ENCODE assay signal across 1 cellular context in the genomic region with DNA sequence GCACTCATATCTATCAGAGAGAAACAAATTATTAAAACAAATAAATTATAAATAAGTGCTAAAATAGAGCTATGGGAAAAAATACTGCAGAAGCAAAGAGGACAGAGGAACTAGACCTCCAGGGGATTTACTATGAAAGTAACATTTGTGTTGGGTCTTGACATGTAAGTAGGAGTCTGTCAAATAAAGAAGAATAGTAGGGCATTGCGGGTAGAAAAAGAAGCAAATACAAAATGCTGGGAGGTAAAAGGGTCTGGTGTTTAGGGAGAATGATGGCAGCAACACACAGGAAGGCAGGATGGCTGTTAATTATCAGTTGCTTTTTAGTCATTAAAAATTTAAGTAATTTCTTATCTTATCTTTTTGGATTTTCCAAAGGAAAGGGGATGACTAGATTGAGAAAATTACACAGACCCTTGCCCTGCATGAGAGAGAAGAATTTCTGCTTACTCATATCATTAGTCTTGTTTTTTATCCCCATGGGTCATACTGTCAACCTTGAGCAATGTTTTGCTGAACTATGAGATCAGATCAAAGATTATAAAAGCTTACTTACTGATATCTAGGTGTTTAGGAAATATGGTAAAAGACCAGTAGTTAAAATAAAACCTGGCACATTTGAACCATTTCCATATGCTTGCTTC.
TF ChIP-seq lines count a peak whose summit lies in the region.

No MANE protein-coding gene starts in this region.

TF ChIP-seq in IMR-90, 13 proteins besides CTCF, POLR2A, EP300 and RAD21:
- TF ChIP-seq MAZ (IDR thresholded peaks at IDR 0.05; ENCODE audit: borderline replicate concordance, low read depth, low read length) (no peak), CEBPB (IDR thresholded peaks at IDR 0.05; ENCODE audit: low read depth, low read length) (0 out of 2 replicates have a peak, but pooled peaks have one; percentile 11), NFE2L2 (IDR thresholded peaks at IDR 0.05; ENCODE audit: low read depth, low read length) (no peak), MXI1 (IDR thresholded peaks at IDR 0.05; ENCODE audit: borderline replicate concordance, low read depth, low read length) (no peak), FOS (IDR thresholded peaks at IDR 0.05; ENCODE audit: low read depth, low read length) (no peak), MAFK (IDR thresholded peaks at IDR 0.05; ENCODE audit: low read depth, low read length) (no peak)
